ENCODE assay signal across 8 cellular contexts in genomic region chr6:158869010-158869603, GRCh38. TPM values are rescaled to one million over a fixed set of nuclear protein-coding genes. Genes with fewer than 3 reads are reported as not detected.
DNase-seq lines count a peak whose midpoint lies in the region; ATAC-seq, FAIRE-seq and TF ChIP-seq lines count a peak whose summit lies in the region.

No MANE protein-coding gene starts in this region.

- peaks cover 0 to 10% of the 10 kb centered on the region in 2 donors for H3K4me1 ChIP-seq in right atrium auricular region
- H3K4me1 ChIP-seq in skeletal muscle satellite cell (ENCODE audit: control insufficient read depth, insufficient read depth, low read length): peaks cover 14% of the 10 kb centered on the region

- H3K36me3 Mint-ChIP-seq in activated CD8-positive, alpha-beta T cell treated with anti-CD3 and anti-CD28 coated beads for 36 hours (ENCODE audit: low read depth): peaks cover 5% of the 10 kb centered on the region

- peak overlapping the region; percentile 77 to 86 for H3K27ac ChIP-seq in right atrium auricular region

- CTCF ChIA-PET in activated CD8-positive, alpha-beta T cell treated with anti-CD3 and anti-CD28 coated beads for 36 hours (lab: Charles Lee): interaction anchor here (0.7 to 2.4 kb wide), 11 partner anchors 9 to 207 kb away, joined by 3 to 19 read pairs (median 3); partner anchors contain the start of gene EZR

- H3K27ac Mint-ChIP-seq in activated CD8-positive, alpha-beta T cell treated with anti-CD3 and anti-CD28 coated beads for 36 hours: peak overlapping the region; percentile 99

- H3K9me3 ChIP-seq in right atrium auricular region (no peaks in the 10 kb centered on the region), skeletal muscle satellite cell (replicated peaks; ENCODE audit: low read length) (no peaks in the 10 kb centered on the region)

- FAIRE-seq in D721Med (lab: Jason Lieb, UNC): peak; percentile 44

- H3K36me3 ChIP-seq in right atrium auricular region (no peaks in the 10 kb centered on the region), skeletal muscle satellite cell (ENCODE audit: insufficient read depth, low read length) (no peaks in the 10 kb centered on the region)

- H3K9me3 Mint-ChIP-seq in activated CD8-positive, alpha-beta T cell treated with anti-CD3 and anti-CD28 coated beads for 36 hours: peaks cover 3% of the 10 kb centered on the region

- peak overlapping the region; percentile 72 for H3K9ac ChIP-seq in skeletal muscle satellite cell (ENCODE audit: low read depth, low read length)

- intact Hi-C loops in activated CD8-positive, alpha-beta T cell treated with anti-CD3 and anti-CD28 coated beads for 36 hours (cut with micrococcal nuclease): loop anchor here (5.0 kb wide), 1 partner anchor 52 kb away; the partner anchor contains the start of gene EZR

- H3K4me3 ChIP-seq in right atrium auricular region (peak overlapping the region; percentile 43 to 49), skeletal muscle satellite cell (ENCODE audit: low read length) (peak overlapping the region; percentile 65)

- no peaks in the 10 kb centered on the region for H3K27me3 Mint-ChIP-seq in activated CD8-positive, alpha-beta T cell treated with anti-CD3 and anti-CD28 coated beads for 36 hours

- POLR2A ChIA-PET in activated CD8-positive, alpha-beta T cell treated with anti-CD3 and anti-CD28 coated beads for 36 hours (lab: Charles Lee): interaction anchor here (0.6 to 2.9 kb wide), 24 partner anchors 10 to 287 kb away, joined by 3 to 18 read pairs (median 4); partner anchors contain the start of genes EZR and RSPH3

- peaks cover 35% of the 10 kb centered on the region for H3K4me1 Mint-ChIP-seq in activated CD8-positive, alpha-beta T cell treated with anti-CD3 and anti-CD28 coated beads for 36 hours (ENCODE audit: low read depth)

- peak overlapping the region; percentile 83 for H3K4me2 ChIP-seq in skeletal muscle satellite cell (ENCODE audit: low read length)

- TF ChIP-seq CTCF in D721Med (IDR thresholded peaks at IDR 0.05; ENCODE audit: insufficient read depth, missing control alignments): no peak
- TF ChIP-seq CTCF in activated CD8-positive, alpha-beta T cell treated with anti-CD3 and anti-CD28 coated beads for 36 hours (IDR thresholded peaks at IDR 0.05): no peak
- no peak for TF ChIP-seq CTCF in right atrium auricular region (IDR thresholded peaks at IDR 0.05)
- TF ChIP-seq CTCF in omental fat pad (IDR thresholded peaks at IDR 0.05): no peak

- DNase-seq in D721Med (ENCODE audit: insufficient read length, low spot score) (no peak), MV-4-11 (lab: John Stamatoyannopoulos, UW) (peak; percentile 65), right atrium auricular region (ENCODE audit: low spot score) (no peak), omental fat pad (ENCODE audit: low spot score) (no peak)
- no peak for DNase-seq in activated CD8-positive, alpha-beta T cell treated with anti-CD3 and anti-CD28 coated beads for 36 hours

- peak overlapping the region; percentile 74 for H3K4me3 Mint-ChIP-seq in activated CD8-positive, alpha-beta T cell treated with anti-CD3 and anti-CD28 coated beads for 36 hours

- H3K27me3 ChIP-seq in right atrium auricular region (no peaks in the 10 kb centered on the region), skeletal muscle satellite cell (ENCODE audit: control insufficient read depth, insufficient read depth, low read length) (no peaks in the 10 kb centered on the region)

- ATAC-seq in GM21381 (IDR thresholded peaks at IDR 0.05; ENCODE audit: unreplicated experiment) (peak; percentile 24), GM21515 (IDR thresholded peaks at IDR 0.05; ENCODE audit: unreplicated experiment) (no peak), omental fat pad (ENCODE audit: low FRiP score) (no peak)
- ATAC-seq in activated CD8-positive, alpha-beta T cell treated with anti-CD3 and anti-CD28 coated beads for 36 hours: peak; percentile 50

RNA-seq across cellular contexts. Expression of gene EZR, which starts 49.9 kb away (rescaled TPM):
- total RNA-seq in activated CD8-positive, alpha-beta T cell treated with anti-CD3 and anti-CD28 coated beads for 36 hours: 100 to 1,000 TPM; 199 to 206 TPM
- 100 to 1,000 TPM; 161 to 197 TPM for total RNA-seq in right atrium auricular region
- 21.0 and 25.6 TPM in 2 replicates for total RNA-seq in skeletal muscle satellite cell (2012; rRNA removed)
- total RNA-seq in omental fat pad: 100 to 1,000 TPM in 2 of 4 donors, 10 to 100 TPM in 2; 60.9 to 480 (median 251) TPM

Comparison
In these comparisons a context has a peak if more than half of its experiments do, and no peak if none do; other contexts are left out.
1. ATAC-seq: peak in GM21381 (single experiment) and activated CD8-positive, alpha-beta T cell treated with anti-CD3 and anti-CD28 coated beads for 36 hours (single experiment); none in GM21515 (single experiment) and omental fat pad (single experiment).